Comparison of ENCODE assay signal across 7 cellular contexts in the genomic region with DNA sequence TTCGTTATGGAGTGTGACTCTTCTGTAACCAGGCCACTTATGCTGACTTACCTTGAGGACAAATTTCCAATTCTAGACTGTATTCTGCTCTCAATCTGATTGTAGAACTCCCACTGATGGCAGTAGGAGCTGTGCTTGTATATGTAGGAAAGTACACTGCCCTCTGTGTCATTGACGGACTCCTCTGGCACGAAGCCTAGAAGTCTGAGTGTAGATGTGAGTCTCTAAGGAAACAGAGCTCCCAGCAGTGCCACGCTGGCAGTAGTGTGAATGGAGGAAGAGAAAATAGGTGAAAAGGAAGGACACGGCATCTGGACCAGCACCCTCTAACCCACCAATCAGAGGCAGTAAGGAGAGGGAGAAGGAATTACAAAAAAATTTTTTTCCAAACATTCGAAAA.
A peak's percentile ranks its signal among the peaks of the same experiment; 100 is the strongest.
DNase-seq lines count a peak whose midpoint lies in the region; ATAC-seq and TF ChIP-seq lines count a peak whose summit lies in the region.

No MANE protein-coding gene starts in this region.

- ATAC-seq in thoracic aorta (ENCODE audit: insufficient number of reproducible peaks, low FRiP score, low read depth) (peak; percentile 88), HG03521 (IDR thresholded peaks at IDR 0.05; ENCODE audit: unreplicated experiment) (no peak), GM21381 (IDR thresholded peaks at IDR 0.05; ENCODE audit: unreplicated experiment) (no peak)

- no peak overlapping the region for H3K27ac ChIP-seq in thoracic aorta

- no peak overlapping the region for H3K4me3 ChIP-seq in thoracic aorta

- H3K36me3 ChIP-seq in thoracic aorta, result no peaks in the 10 kb centered on the region

- DNase-seq in HT1080 (ENCODE audit: low read depth), result peak; percentile 64
- peak in 35 of 58 donors; percentile 1 to 59 (median 17) for DNase-seq in anterior cingulate cortex (lab: John Stamatoyannopoulos, UW)
- peak in 26 of 51 donors; percentile 1 to 57 (median 26) for DNase-seq in hypothalamus (lab: John Stamatoyannopoulos, UW)
- DNase-seq in thoracic aorta (ENCODE audit: low spot score), result peak; percentile 77
- no peak for DNase-seq in activated CD8-positive, alpha-beta memory T cell treated with anti-CD3 and anti-CD28 coated beads for 24 hours

- H3K27me3 ChIP-seq in thoracic aorta (replicated peaks; ENCODE audit: insufficient read depth), result no peaks in the 10 kb centered on the region

- no peaks in the 10 kb centered on the region for H3K9me3 ChIP-seq in thoracic aorta

- peaks cover 0 to 13% of the 10 kb centered on the region in 2 donors for H3K4me1 ChIP-seq in thoracic aorta (ENCODE audit: control insufficient read depth in 1 of 2, low read depth in 2 of 2)

- TF ChIP-seq CTCF in thoracic aorta (IDR thresholded peaks at IDR 0.05), result no peak
